In the genomic region with DNA sequence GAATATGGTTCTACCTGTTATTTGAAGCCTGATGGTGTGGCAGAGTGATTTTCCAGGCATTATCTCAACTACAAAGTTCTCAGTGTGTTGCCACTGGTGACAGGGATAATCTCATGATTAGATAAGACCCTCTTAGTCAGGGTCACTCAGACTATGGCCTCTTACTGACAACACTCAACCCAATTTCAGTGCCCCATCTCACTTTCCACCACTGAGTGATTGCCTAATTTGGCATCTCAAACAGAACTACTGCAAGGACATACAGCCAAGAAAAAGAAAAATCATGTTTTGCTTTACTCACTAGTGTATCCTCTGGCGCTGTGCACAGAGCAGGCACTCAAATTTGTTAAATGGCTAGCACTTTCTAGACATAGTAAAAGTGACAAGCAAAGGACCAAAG, we compare ENCODE assay signal across 21 cellular contexts. TPM values are rescaled to one million over a fixed set of nuclear protein-coding genes. Genes with fewer than 3 reads are reported as not detected.
DNase-seq lines count a peak whose midpoint lies in the region; ATAC-seq and TF ChIP-seq lines count a peak whose summit lies in the region.
"Had no signal": no experiment of that assay in that cellular context is flagged by ENCODE, and none has a peak within 500 bp of the region (broad histone marks: within the 10 kb centered on the region; RNA-seq: fewer than 3 reads in every experiment).

No MANE protein-coding gene starts in this region.

- no peak overlapping the region for H3K4me3 ChIP-seq in IMR-90 (ENCODE audit: insufficient read depth, low read depth, low read length)
- H3K4me3 ChIP-seq: GM23338 had no signal

- no peaks in the 10 kb centered on the region for H3K27me3 ChIP-seq in IMR-90 (ENCODE audit: control insufficient read depth, insufficient read depth, low read length)
- H3K27me3 ChIP-seq: BE2C had no signal

- WGBS in IMR-90 (ENCODE audit: extremely low coverage in 2 of 2, insufficient read length in 1 of 2), 2 experiments, result no CpG with 5 or more reads among the region's 1 CpG

- no peak overlapping the region for H3K9ac ChIP-seq in IMR-90 (ENCODE audit: low read depth, low read length)

- no peak overlapping the region for H3K4me3 Mint-ChIP-seq in activated CD8-positive, alpha-beta T cell treated with anti-CD3 and anti-CD28 coated beads for 36 hours
- H3K4me3 Mint-ChIP-seq: CD4-positive, CD25-positive, alpha-beta regulatory T cell; CD8-positive, alpha-beta memory T cell; GM23338; IgD-negative memory B cell had no signal

- no peak for DNase-seq in IMR-90
- peak; percentile 69 for DNase-seq in NCI-H82 treated with DMSO at 0.1 percent for 48 hours (lab: John Stamatoyannopoulos, UW; ENCODE audit: unreplicated experiment)
- DNase-seq in fibroblast of gingiva (ENCODE audit: low read depth), result peak; percentile 17
- DNase-seq in sciatic nerve (ENCODE audit: low spot score), result no peak
- DNase-seq in epidermal melanocyte (ENCODE audit: insufficient read length, low spot score), result no peak
- DNase-seq in activated CD8-positive, alpha-beta T cell treated with anti-CD3 and anti-CD28 coated beads for 36 hours, result no peak
- no peak for DNase-seq in islet precursor cell
- DNase-seq: ACHN; BE2C; C1 segment of cervical spinal cord; CD4-positive, CD25-positive, alpha-beta regulatory T cell; CD8-positive, alpha-beta memory T cell; COR-L47; DMS79; GDM1; HCEC 1CT had no signal

- dilution Hi-C loops in IMR-90 (cut with HindIII; ENCODE audit: low sequenced_read_pairs, unreplicated experiment), result no loop called here

- TF ChIP-seq POLR2A in IMR-90 (IDR thresholded peaks at IDR 0.05; ENCODE audit: low read depth, low read length), result no peak

- H4K20me1 ChIP-seq in IMR-90 (ENCODE audit: insufficient read depth, low read length), result no peaks in the 10 kb centered on the region

- no peaks in the 10 kb centered on the region for H3K79me1 ChIP-seq in IMR-90 (ENCODE audit: low read depth in 1 of 2, low read length in 2 of 2)

- H4K91ac ChIP-seq in IMR-90 (ENCODE audit: insufficient read depth, low read depth, low read length), result no peak overlapping the region

- H3K27me3 Mint-ChIP-seq in activated CD8-positive, alpha-beta T cell treated with anti-CD3 and anti-CD28 coated beads for 36 hours, result no peaks in the 10 kb centered on the region
- H3K27me3 Mint-ChIP-seq: CD8-positive, alpha-beta memory T cell; IgD-negative memory B cell had no signal

- intact Hi-C loops in IMR-90 (cut with micrococcal nuclease) (no loop called here), sciatic nerve (cut with DNase I) (loop anchor here (5.0 kb wide), 1 partner anchor 1523 kb away; no protein-coding TSS in a partner anchor)
- intact Hi-C loops in activated CD8-positive, alpha-beta T cell treated with anti-CD3 and anti-CD28 coated beads for 36 hours (cut with micrococcal nuclease), result no loop called here

- peaks cover 10% of the 10 kb centered on the region for H3K4me1 Mint-ChIP-seq in activated CD8-positive, alpha-beta T cell treated with anti-CD3 and anti-CD28 coated beads for 36 hours (ENCODE audit: low read depth)
- H3K4me1 Mint-ChIP-seq: CD8-positive, alpha-beta memory T cell had no signal

- in situ Hi-C loops in IMR-90 (cut with MboI; ENCODE audit: low sequenced_read_pairs), result no loop called here

- H3K18ac ChIP-seq in IMR-90 (ENCODE audit: low read depth, low read length), result no peak overlapping the region

- H3K9me3 ChIP-seq in IMR-90 (ENCODE audit: control insufficient read depth, insufficient read depth, low read length), result no peaks in the 10 kb centered on the region
- H3K9me3 ChIP-seq: BE2C had no signal

- no peak overlapping the region for H3K4me2 ChIP-seq in IMR-90 (ENCODE audit: low read depth, low read length)
- H3K4me2 ChIP-seq: GM23338 had no signal

- no peak overlapping the region for H2BK5ac ChIP-seq in IMR-90 (ENCODE audit: low read depth, low read length, poor library complexity, severe bottlenecking)

- no peak for TF ChIP-seq CTCF in IMR-90 (conservative IDR thresholded peaks at IDR 0.05; ENCODE audit: low read depth, low read length)
- TF ChIP-seq CTCF in activated CD8-positive, alpha-beta T cell treated with anti-CD3 and anti-CD28 coated beads for 36 hours (IDR thresholded peaks at IDR 0.05), result no peak

- no peak overlapping the region for H2AK5ac ChIP-seq in IMR-90 (ENCODE audit: low read depth, low read length)

- no peak overlapping the region for H3K14ac ChIP-seq in IMR-90 (replicated peaks; ENCODE audit: low read depth, low read length)

- H2AK9ac ChIP-seq in IMR-90 (replicated peaks; ENCODE audit: low read depth, low read length, poor library complexity), result peak overlapping the region; percentile 68

- no peak overlapping the region for H4K5ac ChIP-seq in IMR-90 (ENCODE audit: low read depth, low read length)

- H3K23ac ChIP-seq in IMR-90 (ENCODE audit: low read depth, low read length), result no peak overlapping the region

- H3K4ac ChIP-seq in IMR-90 (ENCODE audit: low read depth, low read length), result no peak overlapping the region

- H4K8ac ChIP-seq in IMR-90 (ENCODE audit: low read depth in 2 of 2, low read length in 2 of 2), result no peak overlapping the region

- no peaks in the 10 kb centered on the region for H3K9me3 Mint-ChIP-seq in activated CD8-positive, alpha-beta T cell treated with anti-CD3 and anti-CD28 coated beads for 36 hours
- H3K9me3 Mint-ChIP-seq: CD4-positive, CD25-positive, alpha-beta regulatory T cell; CD8-positive, alpha-beta memory T cell; GM23338; IgD-negative memory B cell had no signal

- no peak overlapping the region for H2BK120ac ChIP-seq in IMR-90 (ENCODE audit: low read depth, low read length)

- no peak overlapping the region for H2BK15ac ChIP-seq in IMR-90 (ENCODE audit: low read depth, low read length)

- TF ChIP-seq RAD21 in IMR-90 (IDR thresholded peaks at IDR 0.05; ENCODE audit: low read length), result no peak

- H3K36me3 Mint-ChIP-seq in activated CD8-positive, alpha-beta T cell treated with anti-CD3 and anti-CD28 coated beads for 36 hours (ENCODE audit: low read depth), result peaks cover 24% of the 10 kb centered on the region

- no peaks in the 10 kb centered on the region for H3K4me1 ChIP-seq in IMR-90 (ENCODE audit: control insufficient read depth, insufficient read depth, low read length)
- H3K4me1 ChIP-seq: BE2C had no signal

- H3K9me1 ChIP-seq in IMR-90 (ENCODE audit: insufficient read depth, low read length), result no peaks in the 10 kb centered on the region

- CTCF ChIA-PET in IMR-90 (lab: Yijun Ruan, JAX), result no interaction called here
- CTCF ChIA-PET in activated CD8-positive, alpha-beta T cell treated with anti-CD3 and anti-CD28 coated beads for 36 hours (lab: Charles Lee), result no interaction called here

- peaks cover 4% of the 10 kb centered on the region for H3K36me3 ChIP-seq in IMR-90 (ENCODE audit: control insufficient read depth, insufficient read depth, low read length)

- H2AFZ ChIP-seq in IMR-90 (replicated peaks; ENCODE audit: low read length, poor library complexity), result no peak overlapping the region
- H2AFZ ChIP-seq: GM23338 had no signal

- no peak overlapping the region for H3K56ac ChIP-seq in IMR-90 (ENCODE audit: extremely low read depth, insufficient read depth, low read length)

- no peak for ATAC-seq in IMR-90 (ENCODE audit: low read depth)
- peak; percentile 34 for ATAC-seq in sciatic nerve
- ATAC-seq in activated CD8-positive, alpha-beta T cell treated with anti-CD3 and anti-CD28 coated beads for 36 hours, result no peak
- ATAC-seq: GM23338 had no signal

- POLR2A ChIA-PET in IMR-90 (lab: Charles Lee; ENCODE audit: unreplicated experiment), result no interaction called here
- POLR2A ChIA-PET in activated CD8-positive, alpha-beta T cell treated with anti-CD3 and anti-CD28 coated beads for 36 hours (lab: Charles Lee), result no interaction called here

- no peak overlapping the region for H2BK20ac ChIP-seq in IMR-90 (ENCODE audit: low read depth, low read length)

- no TSS peak for BruUV-seq in IMR-90 (replicated peaks; lab: Mats Ljungman, UMichigan)

- H3K27ac Mint-ChIP-seq in activated CD8-positive, alpha-beta T cell treated with anti-CD3 and anti-CD28 coated beads for 36 hours, result no peak overlapping the region
- H3K27ac Mint-ChIP-seq: CD4-positive, CD25-positive, alpha-beta regulatory T cell; CD8-positive, alpha-beta memory T cell; GM23338; IgD-negative memory B cell had no signal

- H3K27ac ChIP-seq in IMR-90 (ENCODE audit: insufficient read depth, low read length), result no peak overlapping the region
- H3K27ac ChIP-seq: HL-60 had no signal

TF ChIP-seq in IMR-90, 13 proteins besides CTCF, POLR2A, EP300 and RAD21:
- TF ChIP-seq MXI1 (IDR thresholded peaks at IDR 0.05; ENCODE audit: borderline replicate concordance, low read depth, low read length) (no peak), MAFK (IDR thresholded peaks at IDR 0.05; ENCODE audit: low read depth, low read length) (no peak), NFE2L2 (IDR thresholded peaks at IDR 0.05; ENCODE audit: low read depth, low read length) (no peak), CEBPB (IDR thresholded peaks at IDR 0.05; ENCODE audit: low read depth, low read length) (no peak), FOS (IDR thresholded peaks at IDR 0.05; ENCODE audit: low read depth, low read length) (no peak), ELK1 (IDR thresholded peaks at IDR 0.05; ENCODE audit: borderline replicate concordance, low read depth, low read length) (no peak), MAZ (IDR thresholded peaks at IDR 0.05; ENCODE audit: borderline replicate concordance, low read depth, low read length) (no peak), CHD1 (IDR thresholded peaks at IDR 0.05; ENCODE audit: low read depth, low read length) (no peak), SMC3 (IDR thresholded peaks at IDR 0.05; ENCODE audit: low read depth, low read length) (no peak), RCOR1 (IDR thresholded peaks at IDR 0.05; ENCODE audit: insufficient replicate concordance, low read length) (no peak)
TF ChIP-seq in IMR-90: peak in this region for 0.

RNA-seq across cellular contexts. Expression of gene SLC30A10, which starts 36.9 kb away (rescaled TPM):
- total RNA-seq in IMR-90 (2012; rRNA removed) (not detected in 2 replicates), sciatic nerve (0.62 TPM)
- not detected in 2 replicates for polyA plus RNA-seq in IMR-90 (2012; rRNA removed)
- not detected in 2 replicates for polyA plus RNA-seq in IMR-90 (2012; cell fraction: cytosol; rRNA removed)
- polyA plus RNA-seq in IMR-90 (2012; cell fraction: nucleus; rRNA removed; ENCODE audit: low replicate concordance), result not detected in 2 replicates
- total RNA-seq in activated CD8-positive, alpha-beta T cell treated with anti-CD3 and anti-CD28 coated beads for 36 hours, result not detected
- total RNA-seq: CD4-positive, CD25-positive, alpha-beta regulatory T cell; CD8-positive, alpha-beta memory T cell; Daoy; HT1080 had no signal
- polyA plus RNA-seq: CD4-positive, CD25-positive, alpha-beta regulatory T cell; CD8-positive, alpha-beta memory T cell; IgD-negative memory B cell had no signal

Comparison
In these comparisons a context has a peak if more than half of its experiments do, and no peak if none do; other contexts are left out.
1. DNase-seq: peak in NCI-H82 treated with DMSO at 0.1 percent for 48 hours (single experiment) and fibroblast of gingiva (single experiment); none in IMR-90 (single experiment), sciatic nerve (single experiment), epidermal melanocyte (single experiment), activated CD8-positive, alpha-beta T cell treated with anti-CD3 and anti-CD28 coated beads for 36 hours (single experiment) and islet precursor cell (single experiment).